Comparison of ENCODE assay signal across 20 cellular contexts in the genomic region with DNA sequence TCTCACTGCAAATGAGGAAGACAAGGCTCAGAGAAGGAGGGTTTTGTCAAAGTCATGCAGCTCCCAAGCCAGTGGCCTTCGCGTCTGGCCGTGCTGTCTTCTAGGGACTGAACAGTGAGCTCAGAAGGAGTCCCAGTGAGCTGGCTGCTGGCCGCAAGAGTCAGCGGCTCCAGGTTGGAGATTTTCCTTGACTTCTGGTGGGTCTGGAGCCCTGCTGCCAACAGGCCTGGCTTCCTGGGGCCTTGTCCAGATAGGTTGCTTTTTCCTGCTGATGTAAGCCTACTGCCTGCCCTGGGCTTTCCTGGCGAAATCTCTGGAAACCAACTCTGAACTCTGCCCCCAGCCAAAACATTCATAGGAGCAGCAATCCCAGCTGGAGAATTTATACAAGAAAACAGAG.
DNase-seq lines count a peak whose midpoint lies in the region; ATAC-seq and TF ChIP-seq lines count a peak whose summit lies in the region.
"Had no signal": no experiment of that assay in that cellular context is flagged by ENCODE, and none has a peak within 500 bp of the region (broad histone marks: within the 10 kb centered on the region; RNA-seq: fewer than 3 reads in every experiment).

No MANE protein-coding gene starts in this region.

- H3K9me3 ChIP-seq in left ventricle myocardium inferior (replicated peaks) (peaks cover 1% of the 10 kb centered on the region), psoas muscle (no peaks in the 10 kb centered on the region)
- H3K9me3 ChIP-seq: SJCRH30 had no signal

- H3K27ac ChIP-seq in left ventricle myocardium inferior (replicated peaks) (peak overlapping the region; percentile 38), psoas muscle (no peak overlapping the region)
- H3K27ac ChIP-seq: PC-9, RWPE1, SJCRH30 had no signal

- no peaks in the 10 kb centered on the region for H3K27me3 ChIP-seq in left ventricle myocardium inferior (ENCODE audit: low read depth)
- H3K27me3 ChIP-seq in psoas muscle (ENCODE audit: insufficient read depth in 3 of 3, low read length in 2 of 3): no peaks in the 10 kb centered on the region
- H3K27me3 ChIP-seq: SJCRH30 had no signal

- WGBS in psoas muscle, 3 donors: 82 to 92% (median 83%) methylated on average over 6 of the region's 6 CpGs

- H3K9me3 Mint-ChIP-seq in activated T-cell treated with anti-CD3 and anti-CD28 coated beads, Interleukin-2, amount 50 U/mL, for 72 hours: no peaks in the 10 kb centered on the region
- H3K9me3 Mint-ChIP-seq: CD4-positive, alpha-beta T cell had no signal

- peaks cover 13% of the 10 kb centered on the region for H3K4me1 ChIP-seq in left ventricle myocardium inferior
- peaks cover 5% of the 10 kb centered on the region for H3K4me1 ChIP-seq in psoas muscle
- H3K4me1 ChIP-seq: SJCRH30 had no signal

- no peaks in the 10 kb centered on the region for H3K4me1 Mint-ChIP-seq in activated T-cell treated with anti-CD3 and anti-CD28 coated beads, Interleukin-2, amount 50 U/mL, for 72 hours (ENCODE audit: low read depth)

- no peak overlapping the region for H3K4me3 Mint-ChIP-seq in activated T-cell treated with anti-CD3 and anti-CD28 coated beads, Interleukin-2, amount 50 U/mL, for 72 hours
- H3K4me3 Mint-ChIP-seq: CD4-positive, alpha-beta T cell had no signal

- no peak overlapping the region for H3K27ac Mint-ChIP-seq in activated T-cell treated with anti-CD3 and anti-CD28 coated beads, Interleukin-2, amount 50 U/mL, for 72 hours
- H3K27ac Mint-ChIP-seq: CD4-positive, alpha-beta T cell had no signal

- no peak for TF ChIP-seq CTCF in left ventricle myocardium inferior (IDR thresholded peaks at IDR 0.05; ENCODE audit: borderline replicate concordance)
- TF ChIP-seq CTCF in psoas muscle (IDR thresholded peaks at IDR 0.05): no peak

- H3K4me3 ChIP-seq in left ventricle myocardium inferior: no peak overlapping the region
- H3K4me3 ChIP-seq in psoas muscle: no peak overlapping the region
- H3K4me3 ChIP-seq: PC-9, SJCRH30 had no signal

- H3K27me3 Mint-ChIP-seq in activated T-cell treated with anti-CD3 and anti-CD28 coated beads, Interleukin-2, amount 50 U/mL, for 72 hours (ENCODE audit: low read depth): no peaks in the 10 kb centered on the region

- intact Hi-C loops in left ventricle myocardium inferior (cut with micrococcal nuclease): no loop called here
- intact Hi-C loops in psoas muscle (cut with DNase I): no loop called here

- peak; percentile 27 for DNase-seq in ELF-1 (ENCODE audit: low read depth, low spot score)
- peak; percentile 53 for DNase-seq in cerebellum (ENCODE audit: low spot score)
- DNase-seq in left ventricle myocardium inferior: peak; percentile 45
- peak; percentile 43 to 53 for DNase-seq in psoas muscle
- no peak for DNase-seq in T-helper 1 cell
- no peak for DNase-seq in NCI-H1694 (lab: John Stamatoyannopoulos, UW)
- no peak for DNase-seq in activated T-cell treated with anti-CD3 and anti-CD28 coated beads, Interleukin-2, amount 50 U/mL, for 72 hours
- DNase-seq: Calu3; CD4-positive, alpha-beta T cell; DMS53; EL; KG1; MV-4-11; NCI-H1417; NCI-H187 treated with DMSO at 0.1 percent for 48 hours; NCI-H226; NCI-H524 treated with DMSO at 0.1 percent for 48 hours; PC-9; SJCRH30 had no signal

- H3K36me3 ChIP-seq in left ventricle myocardium inferior: no peaks in the 10 kb centered on the region
- no peaks in the 10 kb centered on the region for H3K36me3 ChIP-seq in psoas muscle (ENCODE audit: insufficient read depth in 1 of 2, low read depth in 1 of 2)
- H3K36me3 ChIP-seq: SJCRH30 had no signal

- no peaks in the 10 kb centered on the region for H3K36me3 Mint-ChIP-seq in activated T-cell treated with anti-CD3 and anti-CD28 coated beads, Interleukin-2, amount 50 U/mL, for 72 hours (ENCODE audit: insufficient read depth in 2 of 2)

- ATAC-seq in psoas muscle: no peak
- ATAC-seq in activated T-cell treated with anti-CD3 and anti-CD28 coated beads, Interleukin-2, amount 50 U/mL, for 72 hours (replicated peaks in 1 of 2): no peak

Comparison
In these comparisons a context has a peak if more than half of its experiments do, and no peak if none do; other contexts are left out.
1. DNase-seq: peak in ELF-1 (single experiment), cerebellum (single experiment), left ventricle myocardium inferior (single experiment) and psoas muscle (2 of 2); none in T-helper 1 cell (0 of 5), NCI-H1694 (single experiment) and activated T-cell treated with anti-CD3 and anti-CD28 coated beads, Interleukin-2, amount 50 U/mL, for 72 hours (0 of 2).